In the genomic region with DNA sequence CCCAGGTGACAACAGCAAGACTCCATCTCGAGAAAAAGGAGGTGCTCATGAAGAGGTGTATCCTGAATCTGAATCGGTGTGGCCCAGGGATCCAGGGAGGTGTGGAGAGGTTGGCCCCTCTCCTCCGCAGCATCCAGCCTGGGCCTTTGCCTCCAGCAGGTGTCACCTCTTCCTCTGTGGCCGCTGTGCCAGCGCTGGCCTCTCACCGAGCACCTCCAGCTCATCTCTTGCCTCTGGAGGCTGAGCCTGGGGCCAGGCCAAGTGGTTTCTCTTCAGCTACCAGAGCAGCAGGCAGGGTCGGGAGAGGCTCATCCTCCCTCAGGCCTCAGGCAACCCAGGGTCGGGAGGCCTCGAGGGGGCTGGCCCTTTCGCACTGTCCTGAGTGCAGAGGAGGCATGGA, we compare ENCODE assay signal across 1 cellular context.
TF ChIP-seq lines count a peak whose summit lies in the region.

No MANE protein-coding gene starts in this region.

TF ChIP-seq in H1, 55 proteins besides CTCF, POLR2A, EP300 and RAD21:
- TF ChIP-seq KDM4A (IDR thresholded peaks at IDR 0.05; ENCODE audit: low read depth, low read length, severe bottlenecking), result no peak
- no peak for TF ChIP-seq TCF12 (IDR thresholded peaks at IDR 0.05; ENCODE audit: low read depth, low read length)
- no peak for TF ChIP-seq HDAC6 (IDR thresholded peaks at IDR 0.05; ENCODE audit: low read depth, low read length)
- TF ChIP-seq CHD2 (IDR thresholded peaks at IDR 0.05; ENCODE audit: low read length), result no peak
- TF ChIP-seq RNF2 (IDR thresholded peaks at IDR 0.05; ENCODE audit: borderline replicate concordance, low read depth, low read length, missing control alignments, poor library complexity, severe bottlenecking), result no peak
- TF ChIP-seq SP4 (IDR thresholded peaks at IDR 0.05; ENCODE audit: low read length), result no peak
- no peak for TF ChIP-seq TAF1 (IDR thresholded peaks at IDR 0.05; ENCODE audit: low read depth, low read length)
- TF ChIP-seq KDM1A (IDR thresholded peaks at IDR 0.05; ENCODE audit: borderline replicate concordance, low read length), result no peak
- no peak for TF ChIP-seq SIN3A (conservative IDR thresholded peaks at IDR 0.05 in 1 of 2, IDR thresholded peaks at IDR 0.05 in 1 of 2; ENCODE audit: low read depth in 1 of 2, low read length in 2 of 2)
- TF ChIP-seq, protein P1, sequence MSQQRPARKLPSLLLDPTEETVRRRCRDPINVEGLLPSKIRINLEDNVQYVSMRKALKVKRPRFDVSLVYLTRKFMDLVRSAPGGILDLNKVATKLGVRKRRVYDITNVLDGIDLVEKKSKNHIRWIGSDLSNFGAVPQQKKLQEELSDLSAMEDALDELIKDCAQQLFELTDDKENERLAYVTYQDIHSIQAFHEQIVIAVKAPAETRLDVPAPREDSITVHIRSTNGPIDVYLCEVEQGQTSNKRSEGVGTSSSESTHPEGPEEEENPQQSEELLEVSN (IDR thresholded peaks at IDR 0.05), result no peak
- TF ChIP-seq ZNF274 (IDR thresholded peaks at IDR 0.05; ENCODE audit: borderline replicate concordance, extremely low read depth, low read length), result no peak
- TF ChIP-seq, protein P2, sequence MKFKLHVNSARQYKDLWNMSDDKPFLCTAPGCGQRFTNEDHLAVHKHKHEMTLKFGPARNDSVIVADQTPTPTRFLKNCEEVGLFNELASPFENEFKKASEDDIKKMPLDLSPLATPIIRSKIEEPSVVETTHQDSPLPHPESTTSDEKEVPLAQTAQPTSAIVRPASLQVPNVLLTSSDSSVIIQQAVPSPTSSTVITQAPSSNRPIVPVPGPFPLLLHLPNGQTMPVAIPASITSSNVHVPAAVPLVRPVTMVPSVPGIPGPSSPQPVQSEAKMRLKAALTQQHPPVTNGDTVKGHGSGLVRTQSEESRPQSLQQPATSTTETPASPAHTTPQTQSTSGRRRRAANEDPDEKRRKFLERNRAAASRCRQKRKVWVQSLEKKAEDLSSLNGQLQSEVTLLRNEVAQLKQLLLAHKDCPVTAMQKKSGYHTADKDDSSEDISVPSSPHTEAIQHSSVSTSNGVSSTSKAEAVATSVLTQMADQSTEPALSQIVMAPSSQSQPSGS (IDR thresholded peaks at IDR 0.05; ENCODE audit: low read length), result no peak
- TF ChIP-seq, protein P3, sequence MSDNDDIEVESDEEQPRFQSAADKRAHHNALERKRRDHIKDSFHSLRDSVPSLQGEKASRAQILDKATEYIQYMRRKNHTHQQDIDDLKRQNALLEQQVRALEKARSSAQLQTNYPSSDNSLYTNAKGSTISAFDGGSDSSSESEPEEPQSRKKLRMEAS (IDR thresholded peaks at IDR 0.05), result no peak
- no peak for TF ChIP-seq YY1 (IDR thresholded peaks at IDR 0.05; ENCODE audit: low read depth, low read length)
- TF ChIP-seq JUND (IDR thresholded peaks at IDR 0.05; ENCODE audit: low read length), result no peak
